Comparison of ENCODE assay signal across 2 cellular contexts in the genomic region with DNA sequence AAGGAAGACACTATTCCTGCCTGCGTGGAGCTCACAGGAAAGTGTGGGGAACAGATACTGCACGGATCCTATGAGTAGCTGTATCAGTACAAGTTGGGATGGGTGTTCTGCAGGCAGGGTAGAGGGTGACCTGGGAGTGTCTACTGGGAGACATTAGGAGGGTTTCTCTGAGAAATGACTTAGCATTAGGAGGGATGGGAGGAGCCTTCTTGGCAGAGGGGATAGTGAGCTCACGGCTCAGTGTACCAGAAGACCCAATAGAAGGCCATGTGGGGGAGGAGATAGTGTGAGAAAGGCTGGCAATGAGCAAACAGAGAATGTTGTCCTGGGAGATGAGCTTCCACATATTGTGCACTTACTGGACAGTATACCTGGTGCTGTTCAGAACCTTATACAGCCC.
TF ChIP-seq lines count a peak whose summit lies in the region.

No MANE protein-coding gene starts in this region.

TF ChIP-seq in GM23338, 12 proteins besides CTCF, POLR2A, EP300 and RAD21 (continues in another document):
- TF ChIP-seq ZNF114 (CRISPR knock-in tag; IDR thresholded peaks at IDR 0.05) (no peak), STAT1 (IDR thresholded peaks at IDR 0.05; ENCODE audit: unreplicated experiment) (no peak), EZH2phosphoT487 (IDR thresholded peaks at IDR 0.05; ENCODE audit: unreplicated experiment) (no peak), POLR2AphosphoS5 (IDR thresholded peaks at IDR 0.05; ENCODE audit: low read depth) (no peak), ZNF331 (CRISPR knock-in tag; IDR thresholded peaks at IDR 0.05; ENCODE audit: low read depth) (no peak), CREB1 (CRISPR knock-in tag; IDR thresholded peaks at IDR 0.05; ENCODE audit: low read depth) (no peak), EZH2 (IDR thresholded peaks at IDR 0.05; ENCODE audit: low read depth, unreplicated experiment) (no peak), JUNB (IDR thresholded peaks at IDR 0.05; ENCODE audit: unreplicated experiment) (no peak)
- TF ChIP-seq, protein P1, sequence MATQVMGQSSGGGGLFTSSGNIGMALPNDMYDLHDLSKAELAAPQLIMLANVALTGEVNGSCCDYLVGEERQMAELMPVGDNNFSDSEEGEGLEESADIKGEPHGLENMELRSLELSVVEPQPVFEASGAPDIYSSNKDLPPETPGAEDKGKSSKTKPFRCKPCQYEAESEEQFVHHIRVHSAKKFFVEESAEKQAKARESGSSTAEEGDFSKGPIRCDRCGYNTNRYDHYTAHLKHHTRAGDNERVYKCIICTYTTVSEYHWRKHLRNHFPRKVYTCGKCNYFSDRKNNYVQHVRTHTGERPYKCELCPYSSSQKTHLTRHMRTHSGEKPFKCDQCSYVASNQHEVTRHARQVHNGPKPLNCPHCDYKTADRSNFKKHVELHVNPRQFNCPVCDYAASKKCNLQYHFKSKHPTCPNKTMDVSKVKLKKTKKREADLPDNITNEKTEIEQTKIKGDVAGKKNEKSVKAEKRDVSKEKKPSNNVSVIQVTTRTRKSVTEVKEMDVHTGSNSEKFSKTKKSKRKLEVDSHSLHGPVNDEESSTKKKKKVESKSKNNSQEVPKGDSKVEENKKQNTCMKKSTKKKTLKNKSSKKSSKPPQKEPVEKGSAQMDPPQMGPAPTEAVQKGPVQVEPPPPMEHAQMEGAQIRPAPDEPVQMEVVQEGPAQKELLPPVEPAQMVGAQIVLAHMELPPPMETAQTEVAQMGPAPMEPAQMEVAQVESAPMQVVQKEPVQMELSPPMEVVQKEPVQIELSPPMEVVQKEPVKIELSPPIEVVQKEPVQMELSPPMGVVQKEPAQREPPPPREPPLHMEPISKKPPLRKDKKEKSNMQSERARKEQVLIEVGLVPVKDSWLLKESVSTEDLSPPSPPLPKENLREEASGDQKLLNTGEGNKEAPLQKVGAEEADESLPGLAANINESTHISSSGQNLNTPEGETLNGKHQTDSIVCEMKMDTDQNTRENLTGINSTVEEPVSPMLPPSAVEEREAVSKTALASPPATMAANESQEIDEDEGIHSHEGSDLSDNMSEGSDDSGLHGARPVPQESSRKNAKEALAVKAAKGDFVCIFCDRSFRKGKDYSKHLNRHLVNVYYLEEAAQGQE (IDR thresholded peaks at IDR 0.05; ENCODE audit: unreplicated experiment), result no peak
- TF ChIP-seq, protein P2, sequence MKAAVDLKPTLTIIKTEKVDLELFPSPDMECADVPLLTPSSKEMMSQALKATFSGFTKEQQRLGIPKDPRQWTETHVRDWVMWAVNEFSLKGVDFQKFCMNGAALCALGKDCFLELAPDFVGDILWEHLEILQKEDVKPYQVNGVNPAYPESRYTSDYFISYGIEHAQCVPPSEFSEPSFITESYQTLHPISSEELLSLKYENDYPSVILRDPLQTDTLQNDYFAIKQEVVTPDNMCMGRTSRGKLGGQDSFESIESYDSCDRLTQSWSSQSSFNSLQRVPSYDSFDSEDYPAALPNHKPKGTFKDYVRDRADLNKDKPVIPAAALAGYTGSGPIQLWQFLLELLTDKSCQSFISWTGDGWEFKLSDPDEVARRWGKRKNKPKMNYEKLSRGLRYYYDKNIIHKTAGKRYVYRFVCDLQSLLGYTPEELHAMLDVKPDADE (IDR thresholded peaks at IDR 0.05), result no peak

TF ChIP-seq in K562, 482 proteins besides CTCF, POLR2A, EP300 and RAD21 (continues in another document):
- TF ChIP-seq, protein P3, sequence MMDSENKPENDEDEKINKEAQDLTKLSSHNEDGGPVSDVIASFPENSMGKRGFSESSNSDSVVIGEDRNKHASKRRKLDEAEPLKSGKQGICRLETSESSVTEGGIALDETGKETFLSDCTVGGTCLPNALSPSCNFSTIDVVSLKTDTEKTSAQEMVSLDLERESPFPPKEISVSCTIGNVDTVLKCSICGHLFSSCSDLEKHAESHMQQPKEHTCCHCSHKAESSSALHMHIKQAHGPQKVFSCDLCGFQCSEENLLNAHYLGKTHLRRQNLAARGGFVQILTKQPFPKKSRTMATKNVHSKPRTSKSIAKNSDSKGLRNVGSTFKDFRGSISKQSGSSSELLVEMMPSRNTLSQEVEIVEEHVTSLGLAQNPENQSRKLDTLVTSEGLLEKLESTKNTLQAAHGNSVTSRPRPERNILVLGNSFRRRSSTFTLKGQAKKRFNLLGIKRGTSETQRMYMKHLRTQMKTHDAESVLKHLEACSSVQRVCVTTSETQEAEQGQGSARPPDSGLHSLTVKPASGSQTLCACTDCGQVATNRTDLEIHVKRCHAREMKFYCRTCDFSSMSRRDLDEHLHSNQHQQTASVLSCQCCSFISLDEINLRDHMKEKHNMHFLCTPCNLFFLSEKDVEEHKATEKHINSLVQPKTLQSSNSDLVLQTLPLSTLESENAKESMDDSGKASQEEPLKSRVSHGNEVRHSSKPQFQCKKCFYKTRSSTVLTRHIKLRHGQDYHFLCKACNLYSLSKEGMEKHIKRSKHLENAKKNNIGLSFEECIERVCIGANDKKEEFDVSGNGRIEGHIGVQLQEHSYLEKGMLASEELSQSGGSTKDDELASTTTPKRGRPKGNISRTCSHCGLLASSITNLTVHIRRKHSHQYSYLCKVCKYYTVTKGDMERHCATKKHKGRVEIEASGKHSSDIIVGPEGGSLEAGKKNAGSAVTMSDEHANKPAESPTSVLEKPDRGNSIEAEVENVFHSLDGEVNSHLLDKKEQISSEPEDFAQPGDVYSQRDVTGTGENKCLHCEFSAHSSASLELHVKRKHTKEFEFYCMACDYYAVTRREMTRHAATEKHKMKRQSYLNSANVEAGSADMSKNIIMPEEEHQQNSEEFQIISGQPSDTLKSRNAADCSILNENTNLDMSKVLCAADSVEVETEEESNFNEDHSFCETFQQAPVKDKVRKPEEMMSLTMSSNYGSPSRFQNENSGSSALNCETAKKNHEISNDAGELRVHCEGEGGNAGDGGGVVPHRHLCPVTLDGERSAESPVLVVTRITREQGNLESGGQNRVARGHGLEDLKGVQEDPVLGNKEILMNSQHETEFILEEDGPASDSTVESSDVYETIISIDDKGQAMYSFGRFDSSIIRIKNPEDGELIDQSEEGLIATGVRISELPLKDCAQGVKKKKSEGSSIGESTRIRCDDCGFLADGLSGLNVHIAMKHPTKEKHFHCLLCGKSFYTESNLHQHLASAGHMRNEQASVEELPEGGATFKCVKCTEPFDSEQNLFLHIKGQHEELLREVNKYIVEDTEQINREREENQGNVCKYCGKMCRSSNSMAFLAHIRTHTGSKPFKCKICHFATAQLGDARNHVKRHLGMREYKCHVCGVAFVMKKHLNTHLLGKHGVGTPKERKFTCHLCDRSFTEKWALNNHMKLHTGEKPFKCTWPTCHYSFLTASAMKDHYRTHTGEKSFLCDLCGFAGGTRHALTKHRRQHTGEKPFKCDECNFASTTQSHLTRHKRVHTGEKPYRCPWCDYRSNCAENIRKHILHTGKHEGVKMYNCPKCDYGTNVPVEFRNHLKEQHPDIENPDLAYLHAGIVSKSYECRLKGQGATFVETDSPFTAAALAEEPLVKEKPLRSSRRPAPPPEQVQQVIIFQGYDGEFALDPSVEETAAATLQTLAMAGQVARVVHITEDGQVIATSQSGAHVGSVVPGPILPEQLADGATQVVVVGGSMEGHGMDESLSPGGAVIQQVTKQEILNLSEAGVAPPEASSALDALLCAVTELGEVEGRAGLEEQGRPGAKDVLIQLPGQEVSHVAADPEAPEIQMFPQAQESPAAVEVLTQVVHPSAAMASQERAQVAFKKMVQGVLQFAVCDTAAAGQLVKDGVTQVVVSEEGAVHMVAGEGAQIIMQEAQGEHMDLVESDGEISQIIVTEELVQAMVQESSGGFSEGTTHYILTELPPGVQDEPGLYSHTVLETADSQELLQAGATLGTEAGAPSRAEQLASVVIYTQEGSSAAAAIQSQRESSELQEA (IDR thresholded peaks at IDR 0.05; ENCODE audit: low read depth), result no peak
- 0 out of 2 replicates have a peak, but pooled peaks have one; percentile 30 for TF ChIP-seq NBN (IDR thresholded peaks at IDR 0.05; ENCODE audit: low read depth)
- no peak for TF ChIP-seq FOS (IDR thresholded peaks at IDR 0.05; ENCODE audit: extremely low read depth, insufficient read length)
- TF ChIP-seq C11orf30 (IDR thresholded peaks at IDR 0.05; ENCODE audit: low read depth), result peak; percentile 90
- TF ChIP-seq, protein P4, sequence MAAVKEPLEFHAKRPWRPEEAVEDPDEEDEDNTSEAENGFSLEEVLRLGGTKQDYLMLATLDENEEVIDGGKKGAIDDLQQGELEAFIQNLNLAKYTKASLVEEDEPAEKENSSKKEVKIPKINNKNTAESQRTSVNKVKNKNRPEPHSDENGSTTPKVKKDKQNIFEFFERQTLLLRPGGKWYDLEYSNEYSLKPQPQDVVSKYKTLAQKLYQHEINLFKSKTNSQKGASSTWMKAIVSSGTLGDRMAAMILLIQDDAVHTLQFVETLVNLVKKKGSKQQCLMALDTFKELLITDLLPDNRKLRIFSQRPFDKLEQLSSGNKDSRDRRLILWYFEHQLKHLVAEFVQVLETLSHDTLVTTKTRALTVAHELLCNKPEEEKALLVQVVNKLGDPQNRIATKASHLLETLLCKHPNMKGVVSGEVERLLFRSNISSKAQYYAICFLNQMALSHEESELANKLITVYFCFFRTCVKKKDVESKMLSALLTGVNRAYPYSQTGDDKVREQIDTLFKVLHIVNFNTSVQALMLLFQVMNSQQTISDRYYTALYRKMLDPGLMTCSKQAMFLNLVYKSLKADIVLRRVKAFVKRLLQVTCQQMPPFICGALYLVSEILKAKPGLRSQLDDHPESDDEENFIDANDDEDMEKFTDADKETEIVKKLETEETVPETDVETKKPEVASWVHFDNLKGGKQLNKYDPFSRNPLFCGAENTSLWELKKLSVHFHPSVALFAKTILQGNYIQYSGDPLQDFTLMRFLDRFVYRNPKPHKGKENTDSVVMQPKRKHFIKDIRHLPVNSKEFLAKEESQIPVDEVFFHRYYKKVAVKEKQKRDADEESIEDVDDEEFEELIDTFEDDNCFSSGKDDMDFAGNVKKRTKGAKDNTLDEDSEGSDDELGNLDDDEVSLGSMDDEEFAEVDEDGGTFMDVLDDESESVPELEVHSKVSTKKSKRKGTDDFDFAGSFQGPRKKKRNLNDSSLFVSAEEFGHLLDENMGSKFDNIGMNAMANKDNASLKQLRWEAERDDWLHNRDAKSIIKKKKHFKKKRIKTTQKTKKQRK (IDR thresholded peaks at IDR 0.05; ENCODE audit: borderline replicate concordance, low read depth, low read length), result no peak
- peak; percentile 25 for TF ChIP-seq TAF1 (IDR thresholded peaks at IDR 0.05; ENCODE audit: control insufficient read depth, extremely low read depth, insufficient read depth, low read length, severe bottlenecking)
- TF ChIP-seq, protein P5, sequence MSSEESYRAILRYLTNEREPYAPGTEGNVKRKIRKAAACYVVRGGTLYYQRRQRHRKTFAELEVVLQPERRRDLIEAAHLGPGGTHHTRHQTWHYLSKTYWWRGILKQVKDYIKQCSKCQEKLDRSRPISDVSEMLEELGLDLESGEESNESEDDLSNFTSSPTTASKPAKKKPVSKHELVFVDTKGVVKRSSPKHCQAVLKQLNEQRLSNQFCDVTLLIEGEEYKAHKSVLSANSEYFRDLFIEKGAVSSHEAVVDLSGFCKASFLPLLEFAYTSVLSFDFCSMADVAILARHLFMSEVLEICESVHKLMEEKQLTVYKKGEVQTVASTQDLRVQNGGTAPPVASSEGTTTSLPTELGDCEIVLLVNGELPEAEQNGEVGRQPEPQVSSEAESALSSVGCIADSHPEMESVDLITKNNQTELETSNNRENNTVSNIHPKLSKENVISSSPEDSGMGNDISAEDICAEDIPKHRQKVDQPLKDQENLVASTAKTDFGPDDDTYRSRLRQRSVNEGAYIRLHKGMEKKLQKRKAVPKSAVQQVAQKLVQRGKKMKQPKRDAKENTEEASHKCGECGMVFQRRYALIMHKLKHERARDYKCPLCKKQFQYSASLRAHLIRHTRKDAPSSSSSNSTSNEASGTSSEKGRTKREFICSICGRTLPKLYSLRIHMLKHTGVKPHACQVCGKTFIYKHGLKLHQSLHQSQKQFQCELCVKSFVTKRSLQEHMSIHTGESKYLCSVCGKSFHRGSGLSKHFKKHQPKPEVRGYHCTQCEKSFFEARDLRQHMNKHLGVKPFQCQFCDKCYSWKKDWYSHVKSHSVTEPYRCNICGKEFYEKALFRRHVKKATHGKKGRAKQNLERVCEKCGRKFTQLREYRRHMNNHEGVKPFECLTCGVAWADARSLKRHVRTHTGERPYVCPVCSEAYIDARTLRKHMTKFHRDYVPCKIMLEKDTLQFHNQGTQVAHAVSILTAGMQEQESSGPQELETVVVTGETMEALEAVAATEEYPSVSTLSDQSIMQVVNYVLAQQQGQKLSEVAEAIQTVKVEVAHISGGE (CRISPR knock-in tag; IDR thresholded peaks at IDR 0.05), result 0 out of 6 replicates have a peak, but pooled peaks of 1 of the 3 experiments have one; percentile 19
- 0 out of 4 replicates have a peak, but pooled peaks of 1 of the 2 experiments have one; percentile 37 for TF ChIP-seq TBL1XR1 (IDR thresholded peaks at IDR 0.05; ENCODE audit: low read length in 2 of 2)
- TF ChIP-seq BDP1 (IDR thresholded peaks at IDR 0.05; ENCODE audit: insufficient read depth, insufficient read length), result no peak
- TF ChIP-seq, protein P6, sequence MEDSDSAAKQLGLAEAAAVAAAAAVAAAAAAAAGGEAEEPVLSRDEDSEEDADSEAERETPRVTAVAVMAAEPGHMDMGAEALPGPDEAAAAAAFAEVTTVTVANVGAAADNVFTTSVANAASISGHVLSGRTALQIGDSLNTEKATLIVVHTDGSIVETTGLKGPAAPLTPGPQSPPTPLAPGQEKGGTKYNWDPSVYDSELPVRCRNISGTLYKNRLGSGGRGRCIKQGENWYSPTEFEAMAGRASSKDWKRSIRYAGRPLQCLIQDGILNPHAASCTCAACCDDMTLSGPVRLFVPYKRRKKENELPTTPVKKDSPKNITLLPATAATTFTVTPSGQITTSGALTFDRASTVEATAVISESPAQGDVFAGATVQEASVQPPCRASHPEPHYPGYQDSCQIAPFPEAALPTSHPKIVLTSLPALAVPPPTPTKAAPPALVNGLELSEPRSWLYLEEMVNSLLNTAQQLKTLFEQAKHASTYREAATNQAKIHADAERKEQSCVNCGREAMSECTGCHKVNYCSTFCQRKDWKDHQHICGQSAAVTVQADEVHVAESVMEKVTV (CRISPR knock-in tag; IDR thresholded peaks at IDR 0.05), result no peak
- TF ChIP-seq HDAC1 (IDR thresholded peaks at IDR 0.05), result peak in 1 of 2 experiments; percentile 45; a peak in 1 of 4 replicates
- 0 out of 4 replicates have a peak, but pooled peaks of 1 of the 2 experiments have one; percentile 15 for TF ChIP-seq KDM1A (IDR thresholded peaks at IDR 0.05)
- no peak for TF ChIP-seq SMAD4 (CRISPR knock-in tag; conservative IDR thresholded peaks at IDR 0.05)
- 0 out of 2 replicates have a peak, but pooled peaks have one; percentile 20 for TF ChIP-seq JUND (IDR thresholded peaks at IDR 0.05; ENCODE audit: borderline replicate concordance, low read depth, low read length)
- TF ChIP-seq JUND (tag; IDR thresholded peaks at IDR 0.05; ENCODE audit: borderline replicate concordance, low read depth, low read length), result peak; percentile 58; the same call in 2 of the 3 replicates
- TF ChIP-seq RBBP5 (IDR thresholded peaks at IDR 0.05; ENCODE audit: borderline replicate concordance, insufficient read depth, low read length, poor library complexity, severe bottlenecking), result no peak
- TF ChIP-seq, protein P7, sequence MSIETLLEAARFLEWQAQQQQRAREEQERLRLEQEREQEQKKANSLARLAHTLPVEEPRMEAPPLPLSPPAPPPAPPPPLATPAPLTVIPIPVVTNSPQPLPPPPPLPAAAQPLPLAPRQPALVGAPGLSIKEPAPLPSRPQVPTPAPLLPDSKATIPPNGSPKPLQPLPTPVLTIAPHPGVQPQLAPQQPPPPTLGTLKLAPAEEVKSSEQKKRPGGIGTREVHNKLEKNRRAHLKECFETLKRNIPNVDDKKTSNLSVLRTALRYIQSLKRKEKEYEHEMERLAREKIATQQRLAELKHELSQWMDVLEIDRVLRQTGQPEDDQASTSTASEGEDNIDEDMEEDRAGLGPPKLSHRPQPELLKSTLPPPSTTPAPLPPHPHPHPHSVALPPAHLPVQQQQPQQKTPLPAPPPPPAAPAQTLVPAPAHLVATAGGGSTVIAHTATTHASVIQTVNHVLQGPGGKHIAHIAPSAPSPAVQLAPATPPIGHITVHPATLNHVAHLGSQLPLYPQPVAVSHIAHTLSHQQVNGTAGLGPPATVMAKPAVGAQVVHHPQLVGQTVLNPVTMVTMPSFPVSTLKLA (conservative IDR thresholded peaks at IDR 0.05), result peak; percentile 16 to 42; a peak in 3 of 4 replicates
- no peak for TF ChIP-seq ERF (CRISPR knock-in tag; IDR thresholded peaks at IDR 0.05)
- TF ChIP-seq SRSF1 (IDR thresholded peaks at IDR 0.05; ENCODE audit: low read depth, low read length), result no peak
